ENCODE assay signal across 9 cellular contexts in genomic region chr22:31496735-31497146, GRCh38. TPM values are rescaled to one million over a fixed set of nuclear protein-coding genes. Genes with fewer than 3 reads are reported as not detected.
DNase-seq lines count a peak whose midpoint lies in the region; ATAC-seq, FAIRE-seq and TF ChIP-seq lines count a peak whose summit lies in the region.
"Had no signal": no experiment of that assay in that cellular context is flagged by ENCODE, and none has a peak within 500 bp of the region (broad histone marks: within the 10 kb centered on the region; RNA-seq: fewer than 3 reads in every experiment).

No MANE protein-coding gene starts in this region.

- H3K36me3 Mint-ChIP-seq in activated CD4-positive, alpha-beta T cell treated with anti-CD3 and anti-CD28 coated beads, Interleukin-2, amount 10 ng/mL, durations not matched to agents 7 days and 5 days (ENCODE audit: low read depth): peaks cover 30% of the 10 kb centered on the region
- H3K36me3 Mint-ChIP-seq in endothelial cell (ENCODE audit: low read depth, unreplicated experiment): peaks cover 5% of the 10 kb centered on the region
- peaks cover 0 to 19% (median 9%) of the 10 kb centered on the region in 5 donors for H3K36me3 Mint-ChIP-seq in naive thymus-derived CD4-positive, alpha-beta T cell

- H3K4me1 ChIP-seq in naive thymus-derived CD4-positive, alpha-beta T cell (ENCODE audit: control insufficient read depth in 2 of 2, insufficient read depth in 2 of 2, low read length in 2 of 2): peaks cover 17 to 18% of the 10 kb centered on the region in 2 donors
- H3K4me1 ChIP-seq in tibial artery: peaks cover 0 to 17% (median 9%) of the 10 kb centered on the region in 4 donors

- H3K4me1 Mint-ChIP-seq in activated CD4-positive, alpha-beta T cell treated with anti-CD3 and anti-CD28 coated beads, Interleukin-2, amount 10 ng/mL, durations not matched to agents 7 days and 5 days: peaks cover 44% of the 10 kb centered on the region
- no peaks in the 10 kb centered on the region for H3K4me1 Mint-ChIP-seq in endothelial cell (ENCODE audit: unreplicated experiment)
- H3K4me1 Mint-ChIP-seq in naive thymus-derived CD4-positive, alpha-beta T cell: peaks cover 9 to 50% (median 44%) of the 10 kb centered on the region in 7 donors

- H3K9me3 ChIP-seq in naive thymus-derived CD4-positive, alpha-beta T cell (ENCODE audit: control insufficient read depth in 2 of 3, low read length in 3 of 3): no peaks in the 10 kb centered on the region
- no peaks in the 10 kb centered on the region for H3K9me3 ChIP-seq in tibial artery

- H3K27me3 Mint-ChIP-seq in activated CD4-positive, alpha-beta T cell treated with anti-CD3 and anti-CD28 coated beads, Interleukin-2, amount 10 ng/mL, durations not matched to agents 7 days and 5 days: no peaks in the 10 kb centered on the region
- H3K27me3 Mint-ChIP-seq in endothelial cell (ENCODE audit: unreplicated experiment): peaks cover 2% of the 10 kb centered on the region
- H3K27me3 Mint-ChIP-seq in naive thymus-derived CD4-positive, alpha-beta T cell: no peaks in the 10 kb centered on the region

- POLR2A ChIA-PET in activated CD4-positive, alpha-beta T cell treated with anti-CD3 and anti-CD28 coated beads, Interleukin-2, amount 10 ng/mL, durations not matched to agents 7 days and 5 days (lab: Charles Lee): interaction anchor here (1.1 kb wide), 1 partner anchor 150 kb away, joined by 4 read pairs; the partner anchor contains the start of gene PATZ1
- POLR2A ChIA-PET in naive thymus-derived CD4-positive, alpha-beta T cell (lab: Charles Lee): interaction anchor here (2.2 kb wide), 1 partner anchor 206 kb away, joined by 10 read pairs; no protein-coding TSS in a partner anchor

- ATAC-seq in HG03565 (IDR thresholded peaks at IDR 0.05; ENCODE audit: unreplicated experiment): peak; percentile 1
- ATAC-seq in naive thymus-derived CD4-positive, alpha-beta T cell: peak; percentile 21

- CTCF ChIA-PET in activated CD4-positive, alpha-beta T cell treated with anti-CD3 and anti-CD28 coated beads, Interleukin-2, amount 10 ng/mL, durations not matched to agents 7 days and 5 days (lab: Charles Lee): no interaction called here
- CTCF ChIA-PET in naive thymus-derived CD4-positive, alpha-beta T cell (lab: Charles Lee): no interaction called here

- peak overlapping the region; percentile 96 for H3K27ac Mint-ChIP-seq in activated CD4-positive, alpha-beta T cell treated with anti-CD3 and anti-CD28 coated beads, Interleukin-2, amount 10 ng/mL, durations not matched to agents 7 days and 5 days
- H3K27ac Mint-ChIP-seq in endothelial cell (ENCODE audit: unreplicated experiment): no peak overlapping the region
- peak overlapping the region; percentile 92 to 99 (median 98) for H3K27ac Mint-ChIP-seq in naive thymus-derived CD4-positive, alpha-beta T cell

- no peaks in the 10 kb centered on the region for H3K27me3 ChIP-seq in naive thymus-derived CD4-positive, alpha-beta T cell (ENCODE audit: control insufficient read depth in 2 of 2, insufficient read depth in 2 of 2, low read length in 2 of 2)
- no peaks in the 10 kb centered on the region for H3K27me3 ChIP-seq in tibial artery

- no peak for TF ChIP-seq CTCF in endothelial cell (IDR thresholded peaks at IDR 0.05; ENCODE audit: unreplicated experiment)
- no peak for TF ChIP-seq CTCF in tibial artery (IDR thresholded peaks at IDR 0.05)

- H3K36me3 ChIP-seq in naive thymus-derived CD4-positive, alpha-beta T cell (ENCODE audit: control insufficient read depth in 2 of 3, insufficient read depth in 3 of 3, low read length in 3 of 3): peaks cover 0 to 11% (median 0%) of the 10 kb centered on the region in 3 experiments
- H3K36me3 ChIP-seq in tibial artery: peaks cover 0 to 8% (median 0%) of the 10 kb centered on the region in 3 donors

- intact Hi-C loops in naive thymus-derived CD4-positive, alpha-beta T cell (cut with micrococcal nuclease): loop anchor here (1.0 to 10.0 kb wide), 21 partner anchors 7 to 1612 kb away; partner anchors contain the start of genes DRG1 (in 2 of the 2), MORC2 (in 2 of the 2), PATZ1 (in 2 of the 2) and PRR14L (in 2 of the 2)
- intact Hi-C loops in tibial artery (cut with DNase I; ENCODE audit: low total_unique reads): no loop called here

- FAIRE-seq in GM19239 (lab: Jason Lieb, UNC): no peak
- FAIRE-seq: frontal cortex had no signal

- peak overlapping the region; percentile 92 for H3K4me3 Mint-ChIP-seq in activated CD4-positive, alpha-beta T cell treated with anti-CD3 and anti-CD28 coated beads, Interleukin-2, amount 10 ng/mL, durations not matched to agents 7 days and 5 days
- peak overlapping the region; percentile 92 for H3K4me3 Mint-ChIP-seq in endothelial cell (ENCODE audit: unreplicated experiment)
- peak overlapping the region; percentile 85 to 99 (median 96) for H3K4me3 Mint-ChIP-seq in naive thymus-derived CD4-positive, alpha-beta T cell

- H3K4me3 ChIP-seq in naive thymus-derived CD4-positive, alpha-beta T cell (ENCODE audit: low read length): peak overlapping the region; percentile 83
- H3K4me3 ChIP-seq in tibial artery: peak overlapping the region; percentile 71 to 73

- peak; percentile 43 for DNase-seq in NK-92 treated with Interleukin-12 subunit alpha and Interleukin-12 subunit beta, amount 100 ng/mL, for 24 hours (lab: John Stamatoyannopoulos, UW)
- DNase-seq in NK-92 (lab: John Stamatoyannopoulos, UW; ENCODE audit: unreplicated experiment): no peak
- DNase-seq in activated CD4-positive, alpha-beta T cell treated with anti-CD3 and anti-CD28 coated beads, Interleukin-2, amount 10 ng/mL, durations not matched to agents 7 days and 5 days: peak; percentile 53
- DNase-seq in endothelial cell (ENCODE audit: low spot score): peak; percentile 14
- peak in 4 of 9 donors; percentile 22 to 58 (median 54) for DNase-seq in naive thymus-derived CD4-positive, alpha-beta T cell
- peak in 1 of 2 donors; percentile 68 for DNase-seq in tibial artery
- DNase-seq in GM19239 (ENCODE audit: insufficient read length, low spot score): no peak

- peak overlapping the region; percentile 92 for H3K27ac ChIP-seq in naive thymus-derived CD4-positive, alpha-beta T cell (ENCODE audit: low read depth, low read length)
- H3K27ac ChIP-seq in tibial artery: peak overlapping the region; percentile 75 to 78

- H3K9me3 Mint-ChIP-seq in activated CD4-positive, alpha-beta T cell treated with anti-CD3 and anti-CD28 coated beads, Interleukin-2, amount 10 ng/mL, durations not matched to agents 7 days and 5 days: no peaks in the 10 kb centered on the region
- no peaks in the 10 kb centered on the region for H3K9me3 Mint-ChIP-seq in endothelial cell (ENCODE audit: unreplicated experiment)
- no peaks in the 10 kb centered on the region for H3K9me3 Mint-ChIP-seq in naive thymus-derived CD4-positive, alpha-beta T cell

RNA-seq across cellular contexts. Expression of gene SFI1, which starts 0.4 kb away (rescaled TPM):
- total RNA-seq in activated CD4-positive, alpha-beta T cell treated with anti-CD3 and anti-CD28 coated beads, Interleukin-2, amount 10 ng/mL, durations not matched to agents 7 days and 5 days: 100 to 1,000 TPM; 174 to 183 TPM
- 24.8 TPM for total RNA-seq in endothelial cell (ENCODE audit: unreplicated experiment)
- 100 to 1,000 TPM; 196 to 359 (median 343) TPM for total RNA-seq in naive thymus-derived CD4-positive, alpha-beta T cell
- polyA plus RNA-seq in naive thymus-derived CD4-positive, alpha-beta T cell: 10 to 100 TPM; 25.9 to 69.5 TPM

RNA-seq across cellular contexts. Expression of gene EIF4ENIF1, which starts 7.1 kb away (rescaled TPM):
- total RNA-seq in activated CD4-positive, alpha-beta T cell treated with anti-CD3 and anti-CD28 coated beads, Interleukin-2, amount 10 ng/mL, durations not matched to agents 7 days and 5 days: 10 to 100 TPM; 34.5 to 41.5 TPM
- 35.7 TPM for total RNA-seq in endothelial cell (ENCODE audit: unreplicated experiment)
- 10 to 100 TPM; 26.3 to 46.5 (median 36.8) TPM for total RNA-seq in naive thymus-derived CD4-positive, alpha-beta T cell
- 10 to 100 TPM; 12.8 to 19.5 TPM for polyA plus RNA-seq in naive thymus-derived CD4-positive, alpha-beta T cell

Comparison
In these comparisons a context has a peak if more than half of its experiments do, and no peak if none do; other contexts are left out.
1. DNase-seq: peak in NK-92 treated with Interleukin-12 subunit alpha and Interleukin-12 subunit beta, amount 100 ng/mL, for 24 hours (single experiment), activated CD4-positive, alpha-beta T cell treated with anti-CD3 and anti-CD28 coated beads, Interleukin-2, amount 10 ng/mL, durations not matched to agents 7 days and 5 days (single experiment) and endothelial cell (single experiment); none in NK-92 (single experiment) and GM19239 (single experiment).
2. Peak in every context shown above with its lines, with median percentiles within 50 percentile points of each other: H3K4me3 Mint-ChIP-seq.